Comparison of ENCODE assay signal across 1 cellular context in the genomic region with DNA sequence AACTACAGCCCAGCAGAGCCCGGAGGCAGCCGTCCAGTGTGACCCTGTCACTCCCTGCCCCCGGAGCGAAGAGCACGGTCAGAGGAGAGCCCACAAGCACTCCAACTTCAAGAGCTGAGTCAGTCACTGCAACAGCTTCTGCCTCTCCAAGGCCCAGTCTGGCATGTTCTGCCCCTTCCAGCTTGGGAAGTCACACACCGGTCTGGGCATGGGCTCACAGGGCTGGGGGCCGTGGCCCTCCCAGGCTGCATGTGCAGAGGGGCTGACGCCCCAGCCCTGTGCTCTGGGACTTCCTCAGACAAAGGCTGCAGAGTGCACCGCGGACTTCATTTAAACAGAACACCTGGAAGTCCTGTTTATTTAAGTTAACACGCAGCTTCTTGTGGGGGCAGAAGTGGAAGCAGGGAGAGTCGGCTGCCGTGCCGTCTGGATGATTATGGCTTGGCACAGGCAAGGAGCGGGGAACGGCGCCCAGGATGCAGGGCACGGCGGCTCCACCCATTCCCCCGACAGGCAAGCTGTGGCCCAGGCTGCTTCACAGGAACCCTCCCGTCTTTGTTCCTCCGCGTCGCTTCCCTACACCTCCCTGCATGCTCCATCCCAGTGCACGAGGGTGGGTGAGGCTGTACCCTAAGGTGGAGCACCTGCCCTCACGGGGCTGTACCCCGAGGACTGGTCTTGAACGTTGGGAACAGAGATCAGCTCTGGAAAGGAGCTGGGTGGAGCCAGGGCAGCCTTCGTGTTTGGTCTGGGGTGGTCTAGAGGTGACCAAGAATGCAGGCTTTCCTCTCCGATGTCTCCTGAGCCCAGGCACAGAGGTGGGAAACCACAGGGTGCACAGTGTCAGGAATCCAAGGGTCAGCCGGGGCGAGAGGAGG.
TF ChIP-seq lines count a peak whose summit lies in the region.

No MANE protein-coding gene starts in this region.

TF ChIP-seq in GM23338, 12 proteins besides CTCF, POLR2A, EP300 and RAD21 (continued from another document):
- TF ChIP-seq, protein P1, sequence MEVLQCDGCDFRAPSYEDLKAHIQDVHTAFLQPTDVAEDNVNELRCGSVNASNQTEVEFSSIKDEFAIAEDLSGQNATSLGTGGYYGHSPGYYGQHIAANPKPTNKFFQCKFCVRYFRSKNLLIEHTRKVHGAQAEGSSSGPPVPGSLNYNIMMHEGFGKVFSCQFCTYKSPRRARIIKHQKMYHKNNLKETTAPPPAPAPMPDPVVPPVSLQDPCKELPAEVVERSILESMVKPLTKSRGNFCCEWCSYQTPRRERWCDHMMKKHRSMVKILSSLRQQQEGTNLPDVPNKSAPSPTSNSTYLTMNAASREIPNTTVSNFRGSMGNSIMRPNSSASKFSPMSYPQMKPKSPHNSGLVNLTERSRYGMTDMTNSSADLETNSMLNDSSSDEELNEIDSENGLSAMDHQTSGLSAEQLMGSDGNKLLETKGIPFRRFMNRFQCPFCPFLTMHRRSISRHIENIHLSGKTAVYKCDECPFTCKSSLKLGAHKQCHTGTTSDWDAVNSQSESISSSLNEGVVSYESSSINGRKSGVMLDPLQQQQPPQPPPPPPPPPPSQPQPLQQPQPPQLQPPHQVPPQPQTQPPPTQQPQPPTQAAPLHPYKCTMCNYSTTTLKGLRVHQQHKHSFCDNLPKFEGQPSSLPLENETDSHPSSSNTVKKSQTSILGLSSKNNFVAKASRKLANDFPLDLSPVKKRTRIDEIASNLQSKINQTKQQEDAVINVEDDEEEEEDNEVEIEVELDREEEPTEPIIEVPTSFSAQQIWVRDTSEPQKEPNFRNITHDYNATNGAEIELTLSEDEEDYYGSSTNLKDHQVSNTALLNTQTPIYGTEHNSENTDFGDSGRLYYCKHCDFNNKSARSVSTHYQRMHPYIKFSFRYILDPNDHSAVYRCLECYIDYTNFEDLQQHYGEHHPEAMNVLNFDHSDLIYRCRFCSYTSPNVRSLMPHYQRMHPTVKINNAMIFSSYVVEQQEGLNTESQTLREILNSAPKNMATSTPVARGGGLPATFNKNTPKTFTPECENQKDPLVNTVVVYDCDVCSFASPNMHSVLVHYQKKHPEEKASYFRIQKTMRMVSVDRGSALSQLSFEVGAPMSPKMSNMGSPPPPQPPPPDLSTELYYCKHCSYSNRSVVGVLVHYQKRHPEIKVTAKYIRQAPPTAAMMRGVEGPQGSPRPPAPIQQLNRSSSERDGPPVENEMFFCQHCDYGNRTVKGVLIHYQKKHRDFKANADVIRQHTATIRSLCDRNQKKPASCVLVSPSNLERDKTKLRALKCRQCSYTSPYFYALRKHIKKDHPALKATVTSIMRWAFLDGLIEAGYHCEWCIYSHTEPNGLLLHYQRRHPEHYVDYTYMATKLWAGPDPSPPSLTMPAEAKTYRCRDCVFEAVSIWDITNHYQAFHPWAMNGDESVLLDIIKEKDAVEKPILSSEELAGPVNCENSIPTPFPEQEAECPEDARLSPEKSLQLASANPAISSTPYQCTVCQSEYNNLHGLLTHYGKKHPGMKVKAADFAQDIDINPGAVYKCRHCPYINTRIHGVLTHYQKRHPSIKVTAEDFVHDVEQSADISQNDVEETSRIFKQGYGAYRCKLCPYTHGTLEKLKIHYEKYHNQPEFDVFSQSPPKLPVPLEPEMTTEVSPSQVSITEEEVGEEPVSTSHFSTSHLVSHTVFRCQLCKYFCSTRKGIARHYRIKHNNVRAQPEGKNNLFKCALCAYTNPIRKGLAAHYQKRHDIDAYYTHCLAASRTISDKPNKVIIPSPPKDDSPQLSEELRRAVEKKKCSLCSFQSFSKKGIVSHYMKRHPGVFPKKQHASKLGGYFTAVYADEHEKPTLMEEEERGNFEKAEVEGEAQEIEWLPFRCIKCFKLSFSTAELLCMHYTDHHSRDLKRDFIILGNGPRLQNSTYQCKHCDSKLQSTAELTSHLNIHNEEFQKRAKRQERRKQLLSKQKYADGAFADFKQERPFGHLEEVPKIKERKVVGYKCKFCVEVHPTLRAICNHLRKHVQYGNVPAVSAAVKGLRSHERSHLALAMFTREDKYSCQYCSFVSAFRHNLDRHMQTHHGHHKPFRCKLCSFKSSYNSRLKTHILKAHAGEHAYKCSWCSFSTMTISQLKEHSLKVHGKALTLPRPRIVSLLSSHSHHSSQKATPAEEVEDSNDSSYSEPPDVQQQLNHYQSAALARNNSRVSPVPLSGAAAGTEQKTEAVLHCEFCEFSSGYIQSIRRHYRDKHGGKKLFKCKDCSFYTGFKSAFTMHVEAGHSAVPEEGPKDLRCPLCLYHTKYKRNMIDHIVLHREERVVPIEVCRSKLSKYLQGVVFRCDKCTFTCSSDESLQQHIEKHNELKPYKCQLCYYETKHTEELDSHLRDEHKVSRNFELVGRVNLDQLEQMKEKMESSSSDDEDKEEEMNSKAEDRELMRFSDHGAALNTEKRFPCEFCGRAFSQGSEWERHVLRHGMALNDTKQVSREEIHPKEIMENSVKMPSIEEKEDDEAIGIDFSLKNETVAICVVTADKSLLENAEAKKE (CRISPR knock-in tag; IDR thresholded peaks at IDR 0.05): no peak
- TF ChIP-seq CREB1 (CRISPR knock-in tag; IDR thresholded peaks at IDR 0.05; ENCODE audit: low read depth) (no peak), ZNF331 (CRISPR knock-in tag; IDR thresholded peaks at IDR 0.05; ENCODE audit: low read depth) (no peak), EZH2phosphoT487 (IDR thresholded peaks at IDR 0.05; ENCODE audit: unreplicated experiment) (no peak), EZH2 (IDR thresholded peaks at IDR 0.05; ENCODE audit: low read depth, unreplicated experiment) (no peak), NANOG (IDR thresholded peaks at IDR 0.05; ENCODE audit: borderline replicate concordance) (no peak), ZNF114 (CRISPR knock-in tag; IDR thresholded peaks at IDR 0.05) (no peak), JUNB (IDR thresholded peaks at IDR 0.05; ENCODE audit: unreplicated experiment) (no peak)
- TF ChIP-seq, protein P2, sequence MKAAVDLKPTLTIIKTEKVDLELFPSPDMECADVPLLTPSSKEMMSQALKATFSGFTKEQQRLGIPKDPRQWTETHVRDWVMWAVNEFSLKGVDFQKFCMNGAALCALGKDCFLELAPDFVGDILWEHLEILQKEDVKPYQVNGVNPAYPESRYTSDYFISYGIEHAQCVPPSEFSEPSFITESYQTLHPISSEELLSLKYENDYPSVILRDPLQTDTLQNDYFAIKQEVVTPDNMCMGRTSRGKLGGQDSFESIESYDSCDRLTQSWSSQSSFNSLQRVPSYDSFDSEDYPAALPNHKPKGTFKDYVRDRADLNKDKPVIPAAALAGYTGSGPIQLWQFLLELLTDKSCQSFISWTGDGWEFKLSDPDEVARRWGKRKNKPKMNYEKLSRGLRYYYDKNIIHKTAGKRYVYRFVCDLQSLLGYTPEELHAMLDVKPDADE (IDR thresholded peaks at IDR 0.05): no peak
- TF ChIP-seq, protein P3, sequence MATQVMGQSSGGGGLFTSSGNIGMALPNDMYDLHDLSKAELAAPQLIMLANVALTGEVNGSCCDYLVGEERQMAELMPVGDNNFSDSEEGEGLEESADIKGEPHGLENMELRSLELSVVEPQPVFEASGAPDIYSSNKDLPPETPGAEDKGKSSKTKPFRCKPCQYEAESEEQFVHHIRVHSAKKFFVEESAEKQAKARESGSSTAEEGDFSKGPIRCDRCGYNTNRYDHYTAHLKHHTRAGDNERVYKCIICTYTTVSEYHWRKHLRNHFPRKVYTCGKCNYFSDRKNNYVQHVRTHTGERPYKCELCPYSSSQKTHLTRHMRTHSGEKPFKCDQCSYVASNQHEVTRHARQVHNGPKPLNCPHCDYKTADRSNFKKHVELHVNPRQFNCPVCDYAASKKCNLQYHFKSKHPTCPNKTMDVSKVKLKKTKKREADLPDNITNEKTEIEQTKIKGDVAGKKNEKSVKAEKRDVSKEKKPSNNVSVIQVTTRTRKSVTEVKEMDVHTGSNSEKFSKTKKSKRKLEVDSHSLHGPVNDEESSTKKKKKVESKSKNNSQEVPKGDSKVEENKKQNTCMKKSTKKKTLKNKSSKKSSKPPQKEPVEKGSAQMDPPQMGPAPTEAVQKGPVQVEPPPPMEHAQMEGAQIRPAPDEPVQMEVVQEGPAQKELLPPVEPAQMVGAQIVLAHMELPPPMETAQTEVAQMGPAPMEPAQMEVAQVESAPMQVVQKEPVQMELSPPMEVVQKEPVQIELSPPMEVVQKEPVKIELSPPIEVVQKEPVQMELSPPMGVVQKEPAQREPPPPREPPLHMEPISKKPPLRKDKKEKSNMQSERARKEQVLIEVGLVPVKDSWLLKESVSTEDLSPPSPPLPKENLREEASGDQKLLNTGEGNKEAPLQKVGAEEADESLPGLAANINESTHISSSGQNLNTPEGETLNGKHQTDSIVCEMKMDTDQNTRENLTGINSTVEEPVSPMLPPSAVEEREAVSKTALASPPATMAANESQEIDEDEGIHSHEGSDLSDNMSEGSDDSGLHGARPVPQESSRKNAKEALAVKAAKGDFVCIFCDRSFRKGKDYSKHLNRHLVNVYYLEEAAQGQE (IDR thresholded peaks at IDR 0.05; ENCODE audit: unreplicated experiment): no peak
